ENCODE assay signal across 1 cellular context in the genomic region with DNA sequence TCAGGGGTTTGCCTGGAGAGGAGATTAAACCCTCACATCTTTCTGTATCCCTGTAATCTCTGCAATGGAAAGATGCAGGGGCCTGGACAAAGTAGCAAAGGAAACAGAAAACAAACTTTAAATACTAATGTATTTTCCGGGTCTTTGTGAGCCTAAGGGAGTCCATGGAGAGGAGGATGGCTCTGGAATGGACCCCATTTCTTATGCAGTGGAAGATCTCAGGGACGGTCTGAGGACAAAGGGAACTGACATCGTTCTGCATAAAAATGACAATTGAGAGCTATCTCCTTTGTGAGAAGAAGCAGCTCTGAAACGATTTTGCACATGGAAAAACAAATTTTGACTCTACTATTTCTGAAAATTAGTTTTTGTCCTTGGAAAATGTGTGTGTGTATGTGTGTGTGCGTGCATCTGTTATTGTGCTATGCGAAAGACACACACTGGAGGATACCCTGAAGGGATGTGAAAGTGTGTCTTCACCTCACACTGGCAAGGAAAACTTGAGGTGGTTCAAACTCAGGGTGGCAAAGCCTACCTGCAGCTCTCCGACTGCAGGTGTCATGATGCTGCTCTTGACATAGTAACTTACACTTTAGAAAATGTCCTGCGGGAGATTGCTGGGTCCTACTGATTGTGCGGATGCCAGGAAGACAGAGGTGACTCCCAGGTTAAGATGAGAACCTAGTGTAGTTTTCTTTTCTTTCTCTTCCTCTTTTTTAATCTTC.
TF ChIP-seq lines count a peak whose summit lies in the region.

No MANE protein-coding gene starts in this region.

TF ChIP-seq in K562, 482 proteins besides CTCF, POLR2A, EP300 and RAD21 (continued from another document):
- TF ChIP-seq SMARCE1 (IDR thresholded peaks at IDR 0.05) (no peak), PHF8 (IDR thresholded peaks at IDR 0.05; ENCODE audit: borderline replicate concordance, low read length) (no peak), POLR2AphosphoS2 (IDR thresholded peaks at IDR 0.05; ENCODE audit: low read length) (no peak), RBBP5 (IDR thresholded peaks at IDR 0.05; ENCODE audit: borderline replicate concordance, insufficient read depth, low read length, poor library complexity, severe bottlenecking) (no peak), SLC30A9 (CRISPR knock-in tag; IDR thresholded peaks at IDR 0.05) (no peak), JUN (IDR thresholded peaks at IDR 0.05; ENCODE audit: borderline replicate concordance, low read depth, low read length) (no peak), JUN (CRISPR knock-in tag; IDR thresholded peaks at IDR 0.05; ENCODE audit: borderline replicate concordance) (no peak), ZNF311 (CRISPR knock-in tag; IDR thresholded peaks at IDR 0.05) (no peak)
- TF ChIP-seq, protein P1, sequence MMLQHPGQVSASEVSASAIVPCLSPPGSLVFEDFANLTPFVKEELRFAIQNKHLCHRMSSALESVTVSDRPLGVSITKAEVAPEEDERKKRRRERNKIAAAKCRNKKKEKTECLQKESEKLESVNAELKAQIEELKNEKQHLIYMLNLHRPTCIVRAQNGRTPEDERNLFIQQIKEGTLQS (IDR thresholded peaks at IDR 0.05): no peak
- TF ChIP-seq, protein P1 (CRISPR knock-in tag; conservative IDR thresholded peaks at IDR 0.05): no peak
- TF ChIP-seq, protein P2, sequence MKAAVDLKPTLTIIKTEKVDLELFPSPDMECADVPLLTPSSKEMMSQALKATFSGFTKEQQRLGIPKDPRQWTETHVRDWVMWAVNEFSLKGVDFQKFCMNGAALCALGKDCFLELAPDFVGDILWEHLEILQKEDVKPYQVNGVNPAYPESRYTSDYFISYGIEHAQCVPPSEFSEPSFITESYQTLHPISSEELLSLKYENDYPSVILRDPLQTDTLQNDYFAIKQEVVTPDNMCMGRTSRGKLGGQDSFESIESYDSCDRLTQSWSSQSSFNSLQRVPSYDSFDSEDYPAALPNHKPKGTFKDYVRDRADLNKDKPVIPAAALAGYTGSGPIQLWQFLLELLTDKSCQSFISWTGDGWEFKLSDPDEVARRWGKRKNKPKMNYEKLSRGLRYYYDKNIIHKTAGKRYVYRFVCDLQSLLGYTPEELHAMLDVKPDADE (conservative IDR thresholded peaks at IDR 0.05; ENCODE audit: control insufficient read depth, low read depth, low read length): no peak
- TF ChIP-seq, protein P3, sequence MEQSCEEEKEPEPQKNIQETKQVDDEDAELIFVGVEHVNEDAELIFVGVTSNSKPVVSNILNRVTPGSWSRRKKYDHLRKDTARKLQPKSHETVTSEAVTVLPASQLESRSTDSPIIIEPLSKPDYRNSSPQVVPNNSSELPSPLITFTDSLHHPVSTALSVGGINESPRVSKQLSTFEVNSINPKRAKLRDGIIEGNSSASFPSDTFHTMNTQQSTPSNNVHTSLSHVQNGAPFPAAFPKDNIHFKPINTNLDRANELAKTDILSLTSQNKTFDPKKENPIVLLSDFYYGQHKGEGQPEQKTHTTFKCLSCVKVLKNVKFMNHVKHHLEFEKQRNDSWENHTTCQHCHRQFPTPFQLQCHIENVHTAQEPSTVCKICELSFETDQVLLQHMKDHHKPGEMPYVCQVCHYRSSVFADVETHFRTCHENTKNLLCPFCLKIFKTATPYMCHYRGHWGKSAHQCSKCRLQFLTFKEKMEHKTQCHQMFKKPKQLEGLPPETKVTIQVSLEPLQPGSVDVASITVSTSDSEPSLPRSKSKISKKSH (CRISPR knock-in tag; IDR thresholded peaks at IDR 0.05): no peak
- TF ChIP-seq, protein P4, sequence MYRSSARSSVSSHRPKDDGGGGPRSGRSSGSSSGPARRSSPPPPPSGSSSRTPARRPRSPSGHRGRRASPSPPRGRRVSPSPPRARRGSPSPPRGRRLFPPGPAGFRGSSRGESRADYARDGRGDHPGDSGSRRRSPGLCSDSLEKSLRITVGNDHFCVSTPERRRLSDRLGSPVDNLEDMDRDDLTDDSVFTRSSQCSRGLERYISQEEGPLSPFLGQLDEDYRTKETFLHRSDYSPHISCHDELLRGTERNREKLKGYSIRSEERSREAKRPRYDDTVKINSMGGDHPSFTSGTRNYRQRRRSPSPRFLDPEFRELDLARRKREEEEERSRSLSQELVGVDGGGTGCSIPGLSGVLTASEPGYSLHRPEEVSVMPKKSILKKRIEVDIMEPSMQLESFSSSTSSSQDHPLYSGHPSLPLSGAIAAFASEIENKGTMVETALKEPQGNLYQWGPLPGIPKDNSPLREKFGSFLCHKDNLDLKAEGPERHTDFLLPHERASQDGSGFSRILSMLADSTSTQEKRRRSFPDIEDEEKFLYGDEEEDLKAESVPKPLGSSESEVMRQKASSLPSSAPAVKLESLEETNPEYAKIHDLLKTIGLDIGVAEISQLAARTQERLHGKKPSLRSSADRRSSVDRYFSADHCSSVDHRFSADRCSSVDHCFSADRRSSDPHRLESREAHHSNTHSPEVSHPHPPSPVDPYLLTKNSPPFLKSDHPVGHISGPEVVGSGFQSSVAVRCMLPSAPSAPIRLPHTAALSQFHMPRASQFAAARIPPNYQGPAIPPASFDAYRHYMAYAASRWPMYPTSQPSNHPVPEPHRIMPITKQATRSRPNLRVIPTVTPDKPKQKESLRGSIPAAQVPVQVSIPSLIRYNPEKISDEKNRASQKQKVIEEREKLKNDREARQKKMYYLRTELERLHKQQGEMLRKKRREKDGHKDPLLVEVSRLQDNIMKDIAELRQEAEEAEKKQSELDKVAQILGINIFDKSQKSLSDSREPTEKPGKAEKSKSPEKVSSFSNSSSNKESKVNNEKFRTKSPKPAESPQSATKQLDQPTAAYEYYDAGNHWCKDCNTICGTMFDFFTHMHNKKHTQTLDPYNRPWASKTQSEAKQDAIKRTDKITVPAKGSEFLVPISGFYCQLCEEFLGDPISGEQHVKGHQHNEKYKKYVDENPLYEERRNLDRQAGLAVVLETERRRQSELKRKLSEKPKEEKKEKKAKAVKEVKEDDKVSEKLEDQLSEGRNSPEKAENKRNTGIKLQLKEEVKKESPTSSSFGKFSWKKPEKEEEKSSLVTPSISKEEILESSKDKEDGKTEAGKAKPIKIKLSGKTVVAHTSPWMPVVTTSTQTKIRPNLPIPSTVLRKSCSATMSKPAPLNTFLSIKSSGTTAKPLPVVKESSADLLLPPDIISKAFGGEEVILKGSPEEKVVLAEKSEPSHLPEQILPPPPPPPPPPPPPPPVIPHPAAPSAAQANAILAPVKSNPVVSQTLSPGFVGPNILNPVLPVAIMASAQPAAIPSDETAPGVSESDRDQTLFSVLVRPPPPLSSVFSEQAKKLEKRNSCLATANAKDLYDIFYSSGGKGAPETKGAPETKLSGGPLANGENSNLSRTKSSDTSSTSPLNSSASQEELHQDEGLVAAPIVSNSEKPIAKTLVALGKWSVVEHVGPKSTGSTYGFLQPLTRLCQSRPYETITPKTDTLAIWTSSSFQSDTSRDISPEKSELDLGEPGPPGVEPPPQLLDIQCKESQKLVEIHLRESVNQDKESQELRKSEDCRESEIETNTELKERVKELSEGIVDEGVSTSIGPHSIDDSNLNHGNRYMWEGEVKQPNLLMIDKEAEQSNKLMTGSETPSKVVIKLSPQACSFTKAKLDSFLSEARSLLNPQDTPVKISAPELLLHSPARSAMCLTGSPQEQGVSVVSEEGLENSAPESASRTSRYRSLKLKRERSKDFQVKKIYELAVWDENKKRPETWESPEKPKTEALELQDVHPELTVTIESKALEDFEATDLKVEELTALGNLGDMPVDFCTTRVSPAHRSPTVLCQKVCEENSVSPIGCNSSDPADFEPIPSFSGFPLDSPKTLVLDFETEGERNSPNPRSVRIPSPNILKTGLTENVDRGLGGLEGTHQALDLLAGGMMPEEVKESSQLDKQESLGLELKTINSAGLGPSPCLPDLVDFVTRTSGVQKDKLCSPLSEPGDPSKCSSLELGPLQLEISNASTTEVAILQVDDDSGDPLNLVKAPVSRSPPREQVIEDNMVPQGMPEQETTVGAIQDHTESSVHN (IDR thresholded peaks at IDR 0.05; ENCODE audit: borderline replicate concordance in 1 of 2, low read depth in 1 of 2): no peak
